11 cellular contexts compared by ENCODE assay signal in the genomic region with DNA sequence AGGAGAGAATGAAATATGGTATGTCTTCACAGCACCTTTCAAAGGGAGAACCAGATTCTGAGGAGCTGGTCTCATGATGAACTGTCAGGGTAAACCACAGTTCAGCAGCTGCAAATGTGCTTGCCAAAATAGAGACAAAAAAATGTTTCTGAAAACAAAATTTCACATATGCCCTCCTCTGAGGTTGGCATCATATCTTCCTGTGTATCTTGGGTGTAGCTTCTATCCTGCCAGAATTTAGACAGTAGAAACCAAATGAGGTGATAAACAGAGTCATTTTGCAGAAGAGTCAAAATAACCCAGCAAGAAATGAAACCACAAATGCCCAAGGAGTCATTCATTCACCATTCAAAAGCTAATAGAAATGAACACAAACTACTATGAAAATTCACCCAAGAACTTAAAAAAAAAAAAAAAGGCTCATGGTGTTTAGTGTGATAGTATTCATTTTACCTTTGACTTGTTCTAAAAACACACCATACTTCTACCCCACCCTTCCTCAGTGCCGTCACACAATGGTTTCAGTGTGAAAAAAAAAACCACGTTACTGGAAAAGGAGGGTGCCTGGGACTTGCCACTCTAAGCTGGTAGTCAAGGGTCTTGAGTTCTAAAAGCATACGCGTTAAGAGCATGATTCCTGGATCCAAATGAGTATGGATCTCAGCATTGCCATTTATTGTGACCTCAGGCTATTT. TPM values are rescaled to one million over a fixed set of nuclear protein-coding genes. Genes with fewer than 3 reads are reported as not detected.
DNase-seq lines count a peak whose midpoint lies in the region; ATAC-seq, FAIRE-seq and TF ChIP-seq lines count a peak whose summit lies in the region.
"Had no signal": no experiment of that assay in that cellular context is flagged by ENCODE, and none has a peak within 500 bp of the region (broad histone marks: within the 10 kb centered on the region; RNA-seq: fewer than 3 reads in every experiment).

No MANE protein-coding gene starts in this region.

- H3K4me1 ChIP-seq in CD4-positive, CD25-positive, alpha-beta regulatory T cell (ENCODE audit: control insufficient read depth, insufficient read depth, low read length, poor library complexity, severe bottlenecking), result peaks cover 100% of the 10 kb centered on the region
- H3K4me1 ChIP-seq in HAP-1, result peaks cover 6% of the 10 kb centered on the region

- H3K36me3 ChIP-seq in CD4-positive, CD25-positive, alpha-beta regulatory T cell (ENCODE audit: control insufficient read depth, insufficient read depth, low read length), result peaks cover 26% of the 10 kb centered on the region
- H3K36me3 ChIP-seq in HAP-1 (replicated peaks), result no peaks in the 10 kb centered on the region
- H3K36me3 ChIP-seq: MG63 had no signal

- POLR2A ChIA-PET in RWPE1 (lab: Yijun Ruan, JAX; ENCODE audit: low non-redundant PET), result no interaction called here

- no peaks in the 10 kb centered on the region for H3K27me3 ChIP-seq in CD4-positive, CD25-positive, alpha-beta regulatory T cell (ENCODE audit: control insufficient read depth, insufficient read depth, low read length)
- 0 out of 2 replicates have a peak, but pooled peaks cover 4% of the 10 kb centered on the region for H3K27me3 ChIP-seq in HAP-1 (ENCODE audit: low read depth)

- peak overlapping the region; percentile 88 for H3K27ac ChIP-seq in CD4-positive, CD25-positive, alpha-beta regulatory T cell (ENCODE audit: insufficient read depth, low read length, poor library complexity, severe bottlenecking)
- H3K27ac ChIP-seq in RWPE1, result no peak overlapping the region

- intact Hi-C loops in activated T-helper 2 cell treated with anti-CD3 and anti-CD28 coated beads, Interferon-gamma antibody, Interleukin-2, Interleukin-4, amounts not matched to agents 10 μg/mL and 5 μg/mL and 100 μg/mL, durations not matched to agents 14 hours and 24 hours and 36 hours (cut with micrococcal nuclease), result loop anchor here (1.0 to 10.0 kb wide), 7 partner anchors 13 to 1458 kb away; a partner anchor contains a TSS

- peaks cover 48% of the 10 kb centered on the region for H3K36me3 Mint-ChIP-seq in CD4-positive, CD25-positive, alpha-beta regulatory T cell
- peaks cover 53% of the 10 kb centered on the region for H3K36me3 Mint-ChIP-seq in activated T-helper 2 cell treated with anti-CD3 and anti-CD28 coated beads, Interferon-gamma antibody, Interleukin-2, Interleukin-4, amounts not matched to agents 10 μg/mL and 5 μg/mL and 100 μg/mL, durations not matched to agents 14 hours and 24 hours and 36 hours (ENCODE audit: low read depth)

- ATAC-seq in CD4-positive, CD25-positive, alpha-beta regulatory T cell (ENCODE audit: low read depth in 2 of 2), result peak; percentile 77 to 81
- ATAC-seq in HG03280 (IDR thresholded peaks at IDR 0.05; ENCODE audit: unreplicated experiment) (peak; percentile 33), GM21737 (IDR thresholded peaks at IDR 0.05; ENCODE audit: unreplicated experiment) (no peak)

- peaks cover 0 to 1% (median 0%) of the 10 kb centered on the region in 7 donors for H3K9me3 Mint-ChIP-seq in CD4-positive, CD25-positive, alpha-beta regulatory T cell
- H3K9me3 Mint-ChIP-seq in activated T-helper 2 cell treated with anti-CD3 and anti-CD28 coated beads, Interferon-gamma antibody, Interleukin-2, Interleukin-4, amounts not matched to agents 10 μg/mL and 5 μg/mL and 100 μg/mL, durations not matched to agents 14 hours and 24 hours and 36 hours, result no peaks in the 10 kb centered on the region

- H3K4me1 Mint-ChIP-seq in CD4-positive, CD25-positive, alpha-beta regulatory T cell, result peaks cover 45 to 86% (median 61%) of the 10 kb centered on the region in 4 donors
- peaks cover 84% of the 10 kb centered on the region for H3K4me1 Mint-ChIP-seq in activated T-helper 2 cell treated with anti-CD3 and anti-CD28 coated beads, Interferon-gamma antibody, Interleukin-2, Interleukin-4, amounts not matched to agents 10 μg/mL and 5 μg/mL and 100 μg/mL, durations not matched to agents 14 hours and 24 hours and 36 hours (ENCODE audit: low read depth)

- H3K27ac Mint-ChIP-seq in CD4-positive, CD25-positive, alpha-beta regulatory T cell, result peak overlapping the region in 2 of 3 donors; percentile 92 to 99
- peak overlapping the region; percentile 84 for H3K27ac Mint-ChIP-seq in activated T-helper 2 cell treated with anti-CD3 and anti-CD28 coated beads, Interferon-gamma antibody, Interleukin-2, Interleukin-4, amounts not matched to agents 10 μg/mL and 5 μg/mL and 100 μg/mL, durations not matched to agents 14 hours and 24 hours and 36 hours
- H3K27ac Mint-ChIP-seq: endodermal cell had no signal

- no peaks in the 10 kb centered on the region for H3K9me3 ChIP-seq in CD4-positive, CD25-positive, alpha-beta regulatory T cell (ENCODE audit: control insufficient read depth in 2 of 2, low read length in 2 of 2)
- H3K9me3 ChIP-seq in HAP-1, result no peaks in the 10 kb centered on the region
- H3K9me3 ChIP-seq: MG63 had no signal

- in situ Hi-C loops in HAP-1 (cut with MboI; ENCODE audit: low sequenced_read_pairs), result no loop called here

- H3K4me3 Mint-ChIP-seq in CD4-positive, CD25-positive, alpha-beta regulatory T cell, result peak overlapping the region; percentile 40 to 84 (median 54)
- H3K4me3 Mint-ChIP-seq in activated T-helper 2 cell treated with anti-CD3 and anti-CD28 coated beads, Interferon-gamma antibody, Interleukin-2, Interleukin-4, amounts not matched to agents 10 μg/mL and 5 μg/mL and 100 μg/mL, durations not matched to agents 14 hours and 24 hours and 36 hours (ENCODE audit: low read depth), result peak overlapping the region; percentile 37
- H3K4me3 Mint-ChIP-seq: endodermal cell had no signal

- no peaks in the 10 kb centered on the region for H3K27me3 Mint-ChIP-seq in CD4-positive, CD25-positive, alpha-beta regulatory T cell
- no peaks in the 10 kb centered on the region for H3K27me3 Mint-ChIP-seq in activated T-helper 2 cell treated with anti-CD3 and anti-CD28 coated beads, Interferon-gamma antibody, Interleukin-2, Interleukin-4, amounts not matched to agents 10 μg/mL and 5 μg/mL and 100 μg/mL, durations not matched to agents 14 hours and 24 hours and 36 hours (ENCODE audit: low read depth)

- no peak for TF ChIP-seq CTCF in RWPE1 (conservative IDR thresholded peaks at IDR 0.05; ENCODE audit: low read depth)

- peak overlapping the region; percentile 79 for H3K4me3 ChIP-seq in CD4-positive, CD25-positive, alpha-beta regulatory T cell (ENCODE audit: low read depth, low read length)
- H3K4me3 ChIP-seq in HAP-1, result no peak overlapping the region
- H3K4me3 ChIP-seq: MG63 had no signal

- CTCF ChIA-PET in RWPE1 (lab: Yijun Ruan, JAX), result no interaction called here

- FAIRE-seq in GM19239 (lab: Jason Lieb, UNC), result peak; percentile 93

- DNase-seq in CD4-positive, CD25-positive, alpha-beta regulatory T cell, result peak; percentile 29 to 94 (median 86)
- DNase-seq in GM19239 (ENCODE audit: insufficient read length, low spot score) (no peak), HAP-1 (ENCODE audit: low spot score in 2 of 2) (no peak), RWPE1 (ENCODE audit: low spot score) (no peak)
- peak; percentile 45 for DNase-seq in activated T-helper 2 cell treated with anti-CD3 and anti-CD28 coated beads, Interferon-gamma antibody, Interleukin-2, Interleukin-4, amounts not matched to agents 10 μg/mL and 5 μg/mL and 100 μg/mL, durations not matched to agents 14 hours and 24 hours and 36 hours (ENCODE audit: low spot score)
- DNase-seq in activated effector memory CD4-positive, alpha-beta T cell treated with Interleukin-2 at 50 U/mL for 16 hours, result no peak
- DNase-seq: Calu3, endodermal cell, MG63 had no signal

RNA-seq across cellular contexts. Expression of a gene that starts 18.5 kb away (rescaled TPM):
- total RNA-seq in CD4-positive, CD25-positive, alpha-beta regulatory T cell, result 370 TPM
- 1,000 to 10,000 TPM; 1,894 to 2,165 (median 2,020) TPM for polyA plus RNA-seq in CD4-positive, CD25-positive, alpha-beta regulatory T cell
- 63.0 and 64.9 TPM in 2 replicates for total RNA-seq in activated T-helper 2 cell treated with anti-CD3 and anti-CD28 coated beads, Interferon-gamma antibody, Interleukin-2, Interleukin-4, amounts not matched to agents 10 μg/mL and 5 μg/mL and 100 μg/mL, durations not matched to agents 14 hours and 24 hours and 36 hours

RNA-seq across cellular contexts. Expression of a gene that starts 41.0 kb away (rescaled TPM):
- not detected for total RNA-seq in CD4-positive, CD25-positive, alpha-beta regulatory T cell
- under 1 TPM in 2 of 4 donors, not detected in 2; 0.06 to 0.09 TPM for polyA plus RNA-seq in CD4-positive, CD25-positive, alpha-beta regulatory T cell
- not detected in 2 replicates for total RNA-seq in activated T-helper 2 cell treated with anti-CD3 and anti-CD28 coated beads, Interferon-gamma antibody, Interleukin-2, Interleukin-4, amounts not matched to agents 10 μg/mL and 5 μg/mL and 100 μg/mL, durations not matched to agents 14 hours and 24 hours and 36 hours
- total RNA-seq: Calu3, endodermal cell had no signal

Comparison
In these comparisons a context has a peak if more than half of its experiments do, and no peak if none do; other contexts are left out.
1. DNase-seq: peak in CD4-positive, CD25-positive, alpha-beta regulatory T cell (3 of 3) and activated T-helper 2 cell treated with anti-CD3 and anti-CD28 coated beads, Interferon-gamma antibody, Interleukin-2, Interleukin-4, amounts not matched to agents 10 μg/mL and 5 μg/mL and 100 μg/mL, durations not matched to agents 14 hours and 24 hours and 36 hours (single experiment); none in GM19239 (single experiment), HAP-1 (0 of 2), RWPE1 (single experiment) and activated effector memory CD4-positive, alpha-beta T cell treated with Interleukin-2 at 50 U/mL for 16 hours (single experiment).